ENCODE assay signal across 21 cellular contexts in genomic region chr1:5628416-5628815, GRCh38.
"Had no signal": no experiment of that assay in that cellular context is flagged by ENCODE, and none has a peak within 500 bp of the region (broad histone marks: within the 10 kb centered on the region; RNA-seq: fewer than 3 reads in every experiment).

No MANE protein-coding gene starts in this region.

- H3K4me3 ChIP-seq: coronary artery, dorsolateral prefrontal cortex, esophagus squamous epithelium, gastrocnemius medialis, heart right ventricle, left lung, lung had no signal

- H3K4me1 ChIP-seq: esophagus squamous epithelium, gastrocnemius medialis, heart right ventricle, left lung had no signal

- H3K27ac Mint-ChIP-seq: memory B cell had no signal

- H3K36me3 ChIP-seq: esophagus squamous epithelium, gastrocnemius medialis, heart right ventricle, left lung had no signal

- H3K27me3 ChIP-seq: dorsolateral prefrontal cortex, gastrocnemius medialis had no signal

- ATAC-seq: gastrocnemius medialis, heart right ventricle, left lung, left ventricle myocardium superior had no signal

- H3K27ac ChIP-seq: coronary artery, dorsolateral prefrontal cortex, esophagus squamous epithelium, gastrocnemius medialis, heart right ventricle, left lung had no signal

- H3K36me3 Mint-ChIP-seq: memory B cell had no signal

- H3K4me3 Mint-ChIP-seq: memory B cell had no signal

- DNase-seq: dermis blood vessel endothelial cell; dorsolateral prefrontal cortex; effector CD4-positive, alpha-beta T cell; effector memory CD4-positive, alpha-beta T cell; esophagus squamous epithelium; foreskin fibroblast; foreskin melanocyte; gastrocnemius medialis; glutamatergic neuron; heart right ventricle; hippocampal formation; kidney; kidney glomerular epithelial cell; left lung; left ventricle myocardium superior; mammary epithelial cell; mesendoderm; midbrain had no signal

- H3K9me3 ChIP-seq: esophagus squamous epithelium, gastrocnemius medialis, left lung had no signal
